In genomic region chr7:134483296-134483695, GRCh38 we compare ENCODE assay signal across 1 cellular context.
TF ChIP-seq lines count a peak whose summit lies in the region.

No MANE protein-coding gene starts in this region.

TF ChIP-seq in K562, 482 proteins besides CTCF, POLR2A, EP300 and RAD21:
- TF ChIP-seq ZNF316 (IDR thresholded peaks at IDR 0.05) (peak; percentile 53; the same call in 1 of the 2 replicates), MAFG (tag; conservative IDR thresholded peaks at IDR 0.05) (0 out of 2 replicates have a peak, but pooled peaks have one; percentile 9), C11orf30 (IDR thresholded peaks at IDR 0.05; ENCODE audit: low read depth) (peak; percentile 28; the same call in 1 of the 2 replicates)
- TF ChIP-seq, protein P1, sequence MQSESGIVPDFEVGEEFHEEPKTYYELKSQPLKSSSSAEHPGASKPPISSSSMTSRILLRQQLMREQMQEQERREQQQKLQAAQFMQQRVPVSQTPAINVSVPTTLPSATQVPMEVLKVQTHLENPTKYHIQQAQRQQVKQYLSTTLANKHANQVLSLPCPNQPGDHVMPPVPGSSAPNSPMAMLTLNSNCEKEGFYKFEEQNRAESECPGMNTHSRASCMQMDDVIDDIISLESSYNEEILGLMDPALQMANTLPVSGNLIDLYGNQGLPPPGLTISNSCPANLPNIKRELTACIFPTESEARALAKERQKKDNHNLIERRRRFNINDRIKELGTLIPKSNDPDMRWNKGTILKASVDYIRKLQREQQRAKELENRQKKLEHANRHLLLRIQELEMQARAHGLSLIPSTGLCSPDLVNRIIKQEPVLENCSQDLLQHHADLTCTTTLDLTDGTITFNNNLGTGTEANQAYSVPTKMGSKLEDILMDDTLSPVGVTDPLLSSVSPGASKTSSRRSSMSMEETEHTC (IDR thresholded peaks at IDR 0.05): no peak
TF ChIP-seq in K562: peak in this region for 3.
